In genomic region chr5:43567967-43568366, GRCh38 we compare ENCODE assay signal across 20 cellular contexts. TPM values are rescaled to one million over a fixed set of nuclear protein-coding genes. Genes with fewer than 3 reads are reported as not detected.
DNase-seq lines count a peak whose midpoint lies in the region; ATAC-seq, FAIRE-seq and TF ChIP-seq lines count a peak whose summit lies in the region.
"Had no signal": no experiment of that assay in that cellular context is flagged by ENCODE, and none has a peak within 500 bp of the region (broad histone marks: within the 10 kb centered on the region; RNA-seq: fewer than 3 reads in every experiment).

No MANE protein-coding gene starts in this region.

- DNase-seq in endothelial cell of umbilical vein (ENCODE audit: low read depth, low spot score), result no peak
- DNase-seq in A673 (ENCODE audit: low spot score), result no peak
- DNase-seq: DMS 273 treated with DMSO at 0.1 percent for 48 hours, GDM1, IMR-90, Karpas-422, MM.1S, NCI-H1092 treated with DMSO at 0.1 percent for 48 hours, NCI-H187, NCI-H446, NCI-H748 treated with DMSO at 0.1 percent for 48 hours, RPMI8226, T-helper 2 cell had no signal

- H3K4me2 ChIP-seq in endothelial cell of umbilical vein (ENCODE audit: insufficient read depth, low read length), result no peak overlapping the region

- intact Hi-C loops in endothelial cell of umbilical vein (cut with micrococcal nuclease) (no loop called here), A673 (cut with micrococcal nuclease; ENCODE audit: unreplicated experiment) (no loop called here)

- no peak for TF ChIP-seq POLR2A in endothelial cell of umbilical vein (IDR thresholded peaks at IDR 0.05; ENCODE audit: low read depth, low read length)

- no peak for TF ChIP-seq CTCF in endothelial cell of umbilical vein (IDR thresholded peaks at IDR 0.05; ENCODE audit: extremely low read depth in 1 of 2, insufficient read depth in 1 of 2, low read depth in 1 of 2, low read length in 2 of 2)
- no peak for TF ChIP-seq CTCF in A673 (conservative IDR thresholded peaks at IDR 0.05; ENCODE audit: low read depth, low read length)

- no peak overlapping the region for H2AFZ ChIP-seq in endothelial cell of umbilical vein (ENCODE audit: low read depth, low read length)

- dilution Hi-C loops in endothelial cell of umbilical vein (cut with MboI; ENCODE audit: extremely low pct_ligation_motif_present, low sequenced_read_pairs), result no loop called here

- peak; percentile 55 for ATAC-seq in GM18520 (IDR thresholded peaks at IDR 0.05; ENCODE audit: unreplicated experiment)
- peak; percentile 54 for ATAC-seq in GM21619 (IDR thresholded peaks at IDR 0.05; ENCODE audit: unreplicated experiment)
- peak; percentile 83 for ATAC-seq in HG02885 (IDR thresholded peaks at IDR 0.05; ENCODE audit: poor library complexity, unreplicated experiment)
- no peak for ATAC-seq in HG03108 (IDR thresholded peaks at IDR 0.05; ENCODE audit: unreplicated experiment)
- no peak for ATAC-seq in HG03460 (IDR thresholded peaks at IDR 0.05; ENCODE audit: unreplicated experiment)

- no peaks in the 10 kb centered on the region for H4K20me1 ChIP-seq in endothelial cell of umbilical vein (replicated peaks; ENCODE audit: control insufficient read depth, extremely low read depth, insufficient read depth, low read length)

- no peak overlapping the region for H3K9ac ChIP-seq in endothelial cell of umbilical vein (replicated peaks; ENCODE audit: extremely low read depth, insufficient read depth, low read length)

- H3K27me3 ChIP-seq in endothelial cell of umbilical vein (ENCODE audit: control insufficient read depth in 2 of 2, insufficient read depth in 2 of 2, low read length in 2 of 2) (no peaks in the 10 kb centered on the region), A673 (replicated peaks; ENCODE audit: insufficient read depth, low read depth, low read length, poor library complexity) (no peaks in the 10 kb centered on the region)

- no peaks in the 10 kb centered on the region for H3K9me1 ChIP-seq in endothelial cell of umbilical vein (replicated peaks; ENCODE audit: control insufficient read depth, extremely low read depth, insufficient read depth, low read length)

- CTCF ChIA-PET in endothelial cell of umbilical vein (lab: Charles Lee) (no interaction called here), A673 (lab: Charles Lee) (no interaction called here)

- H3K4me3 ChIP-seq in endothelial cell of umbilical vein (replicated peaks in 1 of 3; ENCODE audit: insufficient read depth in 1 of 3, low read depth in 1 of 3, low read length in 3 of 3) (no peak overlapping the region), A673 (ENCODE audit: low read depth, low read length, poor library complexity, severe bottlenecking) (no peak overlapping the region)

- H3K4me1 ChIP-seq in endothelial cell of umbilical vein (ENCODE audit: control insufficient read depth, extremely low read depth, insufficient read depth, low read length), result no peaks in the 10 kb centered on the region
- no peaks in the 10 kb centered on the region for H3K4me1 ChIP-seq in A673 (ENCODE audit: insufficient read depth, low read length, poor library complexity, severe bottlenecking)

- POLR2A ChIA-PET in endothelial cell of umbilical vein (lab: Charles Lee), result no interaction called here
- POLR2A ChIA-PET in A673 (lab: Charles Lee; ENCODE audit: low non-redundant PET), result no interaction called here

- no peak overlapping the region for H3K27ac ChIP-seq in endothelial cell of umbilical vein (ENCODE audit: insufficient read depth, low read depth, low read length)
- no peak overlapping the region for H3K27ac ChIP-seq in A673 (ENCODE audit: low read depth, low read length, poor library complexity, severe bottlenecking)
- H3K27ac ChIP-seq: C4-2B had no signal

- BruUV-seq in endothelial cell of umbilical vein (replicated peaks; lab: Mats Ljungman, UMichigan) (no TSS peak), A673 (replicated peaks; lab: Mats Ljungman, UMichigan) (no TSS peak)

- H3K9me3 ChIP-seq in endothelial cell of umbilical vein (replicated peaks; ENCODE audit: control insufficient read depth, insufficient read depth, low read length) (no peaks in the 10 kb centered on the region), A673 (ENCODE audit: low read depth, low read length, poor library complexity, severe bottlenecking) (no peaks in the 10 kb centered on the region)

- H3K36me3 ChIP-seq in endothelial cell of umbilical vein (ENCODE audit: control insufficient read depth in 2 of 2, extremely low read depth in 1 of 2, insufficient read depth in 2 of 2, low read length in 2 of 2) (no peaks in the 10 kb centered on the region), A673 (ENCODE audit: insufficient read depth, low read length, poor library complexity, severe bottlenecking) (no peaks in the 10 kb centered on the region)

- FAIRE-seq in endothelial cell of umbilical vein (lab: Jason Lieb, UNC), result peak; percentile 37
- FAIRE-seq: H1 had no signal

- H3K79me2 ChIP-seq in endothelial cell of umbilical vein (ENCODE audit: control insufficient read depth, insufficient read depth, low read length), result no peaks in the 10 kb centered on the region

TF ChIP-seq in endothelial cell of umbilical vein, 7 proteins besides CTCF, POLR2A, EP300 and RAD21:
- TF ChIP-seq MYC (IDR thresholded peaks at IDR 0.05; ENCODE audit: low read depth, low read length) (no peak), EZH2 (IDR thresholded peaks at IDR 0.05; ENCODE audit: borderline replicate concordance, low read depth, low read length, severe bottlenecking) (no peak), POLR2AphosphoS5 (IDR thresholded peaks at IDR 0.05; ENCODE audit: insufficient read depth, low read depth, low read length) (no peak), GATA2 (IDR thresholded peaks at IDR 0.05; ENCODE audit: insufficient read depth, insufficient read length, low read depth, low read length) (no peak)
- TF ChIP-seq, protein P1, sequence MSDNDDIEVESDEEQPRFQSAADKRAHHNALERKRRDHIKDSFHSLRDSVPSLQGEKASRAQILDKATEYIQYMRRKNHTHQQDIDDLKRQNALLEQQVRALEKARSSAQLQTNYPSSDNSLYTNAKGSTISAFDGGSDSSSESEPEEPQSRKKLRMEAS (IDR thresholded peaks at IDR 0.05; ENCODE audit: insufficient read depth, insufficient read length), result no peak
TF ChIP-seq in endothelial cell of umbilical vein: peak in this region for 0.

RNA-seq across cellular contexts. Expression of gene PAIP1, which starts 11.1 kb away (rescaled TPM):
- total RNA-seq in endothelial cell of umbilical vein (81.6 and 90.1 TPM in 2 replicates), A673 (2021) (113 and 118 TPM in 2 replicates)
- 65.3 and 69.1 TPM in 2 replicates for polyA plus RNA-seq in endothelial cell of umbilical vein
- polyA plus RNA-seq in endothelial cell of umbilical vein (2011; cell fraction: cytosol; rRNA removed), result 79.2 and 93.5 TPM in 2 replicates
- 47.3 and 49.7 TPM in 2 replicates for polyA plus RNA-seq in endothelial cell of umbilical vein (2011; cell fraction: nucleus; rRNA removed)
- polyA plus RNA-seq in endothelial cell of umbilical vein (2012), result 62.1 and 83.9 TPM in 2 replicates
- 54.9 and 57.6 TPM in 2 replicates for polyA minus RNA-seq in endothelial cell of umbilical vein
- 88.5 TPM for polyA minus RNA-seq in endothelial cell of umbilical vein (2011; cell fraction: cytosol; rRNA and poly(A)+ RNA removed)
- 19.9 and 35.9 TPM in 2 replicates for polyA minus RNA-seq in endothelial cell of umbilical vein (2011; cell fraction: nucleus; rRNA and poly(A)+ RNA removed)

RNA-seq across cellular contexts. Expression of gene NNT, which starts 35.0 kb away (rescaled TPM):
- total RNA-seq in endothelial cell of umbilical vein (75.6 and 82.5 TPM in 2 replicates), A673 (2021) (65.4 and 71.6 TPM in 2 replicates)
- polyA plus RNA-seq in endothelial cell of umbilical vein, result 34.3 and 38.2 TPM in 2 replicates
- polyA plus RNA-seq in endothelial cell of umbilical vein (2011; cell fraction: cytosol; rRNA removed), result 25.8 and 26.8 TPM in 2 replicates
- 57.8 and 62.0 TPM in 2 replicates for polyA plus RNA-seq in endothelial cell of umbilical vein (2011; cell fraction: nucleus; rRNA removed)
- 35.9 and 37.9 TPM in 2 replicates for polyA plus RNA-seq in endothelial cell of umbilical vein (2012)
- 124 TPM in 2 replicates for polyA minus RNA-seq in endothelial cell of umbilical vein
- 42.3 TPM for polyA minus RNA-seq in endothelial cell of umbilical vein (2011; cell fraction: cytosol; rRNA and poly(A)+ RNA removed)
- 68.4 and 82.6 TPM in 2 replicates for polyA minus RNA-seq in endothelial cell of umbilical vein (2011; cell fraction: nucleus; rRNA and poly(A)+ RNA removed)

RNA-seq across cellular contexts. Expression of gene C5orf34, which starts 53.0 kb away (rescaled TPM):
- 5.0 and 6.5 TPM in 2 replicates for total RNA-seq in endothelial cell of umbilical vein
- 2.1 and 2.2 TPM in 2 replicates for polyA plus RNA-seq in endothelial cell of umbilical vein
- polyA plus RNA-seq in endothelial cell of umbilical vein (2011; cell fraction: cytosol; rRNA removed), result 2.8 and 3.7 TPM in 2 replicates
- polyA plus RNA-seq in endothelial cell of umbilical vein (2011; cell fraction: nucleus; rRNA removed), result 8.8 and 12.9 TPM in 2 replicates
- polyA plus RNA-seq in endothelial cell of umbilical vein (2012), result 2.6 and 5.3 TPM in 2 replicates
- polyA minus RNA-seq in endothelial cell of umbilical vein, result 2.9 and 5.3 TPM in 2 replicates
- 12.3 TPM for polyA minus RNA-seq in endothelial cell of umbilical vein (2011; cell fraction: cytosol; rRNA and poly(A)+ RNA removed)
- polyA minus RNA-seq in endothelial cell of umbilical vein (2011; cell fraction: nucleus; rRNA and poly(A)+ RNA removed), result 4.4 and 10.0 TPM in 2 replicates
- total RNA-seq in A673 (2021), result 15.0 and 17.0 TPM in 2 replicates

Comparison
In these comparisons a context has a peak if more than half of its experiments do, and no peak if none do; other contexts are left out.
1. ATAC-seq: peak in GM18520 (single experiment), GM21619 (single experiment) and HG02885 (single experiment); none in HG03108 (single experiment) and HG03460 (single experiment).